Comparison of ENCODE assay signal across 2 cellular contexts in the genomic region with DNA sequence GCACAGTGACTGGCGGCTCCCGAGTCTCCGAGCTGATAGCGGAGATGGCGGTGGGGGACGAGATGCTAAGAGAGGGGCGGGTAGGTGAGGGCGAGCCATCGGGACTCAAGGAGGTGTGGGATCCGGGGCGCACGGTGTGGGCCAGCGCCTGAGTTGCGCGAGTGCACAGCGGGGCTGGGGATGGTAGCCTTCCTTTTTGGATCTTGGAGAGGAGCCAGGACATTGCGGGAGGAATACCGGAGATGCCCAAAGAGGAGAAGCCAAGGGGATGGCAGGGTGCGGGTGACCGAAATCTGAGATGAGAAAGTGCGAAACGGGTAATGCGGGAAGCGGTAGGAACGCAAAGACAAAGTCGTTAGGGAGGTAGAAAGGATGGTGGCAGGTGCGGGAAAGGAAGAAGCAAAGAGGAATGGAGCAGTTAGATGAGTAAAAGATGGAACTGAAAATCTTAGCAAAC.
TF ChIP-seq lines count a peak whose summit lies in the region.

No MANE protein-coding gene starts in this region.

TF ChIP-seq in endothelial cell of umbilical vein, 7 proteins besides CTCF, POLR2A, EP300 and RAD21:
- peak; percentile 34 for TF ChIP-seq EZH2 (IDR thresholded peaks at IDR 0.05; ENCODE audit: borderline replicate concordance, low read depth, low read length, severe bottlenecking)
- no peak for TF ChIP-seq JUN (IDR thresholded peaks at IDR 0.05; ENCODE audit: borderline replicate concordance, insufficient read depth, insufficient read length, low read depth)
- TF ChIP-seq FOS (IDR thresholded peaks at IDR 0.05; ENCODE audit: borderline replicate concordance, insufficient read depth, low read length), result no peak
- TF ChIP-seq, protein P1, sequence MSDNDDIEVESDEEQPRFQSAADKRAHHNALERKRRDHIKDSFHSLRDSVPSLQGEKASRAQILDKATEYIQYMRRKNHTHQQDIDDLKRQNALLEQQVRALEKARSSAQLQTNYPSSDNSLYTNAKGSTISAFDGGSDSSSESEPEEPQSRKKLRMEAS (IDR thresholded peaks at IDR 0.05; ENCODE audit: insufficient read depth, insufficient read length), result no peak
- no peak for TF ChIP-seq POLR2AphosphoS5 (IDR thresholded peaks at IDR 0.05; ENCODE audit: insufficient read depth, low read depth, low read length)

TF ChIP-seq in neural cell, 6 proteins besides CTCF, POLR2A, EP300 and RAD21 (continued from another document):
- TF ChIP-seq SMC3 (conservative IDR thresholded peaks at IDR 0.05; ENCODE audit: poor library complexity), result no peak
- TF ChIP-seq MXI1 (conservative IDR thresholded peaks at IDR 0.05; ENCODE audit: poor library complexity, severe bottlenecking), result no peak
- TF ChIP-seq, protein P2, sequence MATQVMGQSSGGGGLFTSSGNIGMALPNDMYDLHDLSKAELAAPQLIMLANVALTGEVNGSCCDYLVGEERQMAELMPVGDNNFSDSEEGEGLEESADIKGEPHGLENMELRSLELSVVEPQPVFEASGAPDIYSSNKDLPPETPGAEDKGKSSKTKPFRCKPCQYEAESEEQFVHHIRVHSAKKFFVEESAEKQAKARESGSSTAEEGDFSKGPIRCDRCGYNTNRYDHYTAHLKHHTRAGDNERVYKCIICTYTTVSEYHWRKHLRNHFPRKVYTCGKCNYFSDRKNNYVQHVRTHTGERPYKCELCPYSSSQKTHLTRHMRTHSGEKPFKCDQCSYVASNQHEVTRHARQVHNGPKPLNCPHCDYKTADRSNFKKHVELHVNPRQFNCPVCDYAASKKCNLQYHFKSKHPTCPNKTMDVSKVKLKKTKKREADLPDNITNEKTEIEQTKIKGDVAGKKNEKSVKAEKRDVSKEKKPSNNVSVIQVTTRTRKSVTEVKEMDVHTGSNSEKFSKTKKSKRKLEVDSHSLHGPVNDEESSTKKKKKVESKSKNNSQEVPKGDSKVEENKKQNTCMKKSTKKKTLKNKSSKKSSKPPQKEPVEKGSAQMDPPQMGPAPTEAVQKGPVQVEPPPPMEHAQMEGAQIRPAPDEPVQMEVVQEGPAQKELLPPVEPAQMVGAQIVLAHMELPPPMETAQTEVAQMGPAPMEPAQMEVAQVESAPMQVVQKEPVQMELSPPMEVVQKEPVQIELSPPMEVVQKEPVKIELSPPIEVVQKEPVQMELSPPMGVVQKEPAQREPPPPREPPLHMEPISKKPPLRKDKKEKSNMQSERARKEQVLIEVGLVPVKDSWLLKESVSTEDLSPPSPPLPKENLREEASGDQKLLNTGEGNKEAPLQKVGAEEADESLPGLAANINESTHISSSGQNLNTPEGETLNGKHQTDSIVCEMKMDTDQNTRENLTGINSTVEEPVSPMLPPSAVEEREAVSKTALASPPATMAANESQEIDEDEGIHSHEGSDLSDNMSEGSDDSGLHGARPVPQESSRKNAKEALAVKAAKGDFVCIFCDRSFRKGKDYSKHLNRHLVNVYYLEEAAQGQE (IDR thresholded peaks at IDR 0.05; ENCODE audit: borderline replicate concordance), result no peak
- no peak for TF ChIP-seq TAF1 (IDR thresholded peaks at IDR 0.05; ENCODE audit: low read depth)
- TF ChIP-seq POLR2AphosphoS5 (IDR thresholded peaks at IDR 0.05), result no peak
